ENCODE assay signal across 21 cellular contexts in genomic region chr1:99950486-99950885, GRCh38.
"Had no signal": no experiment of that assay in that cellular context is flagged by ENCODE, and none has a peak within 500 bp of the region (broad histone marks: within the 10 kb centered on the region; RNA-seq: fewer than 3 reads in every experiment).

No MANE protein-coding gene starts in this region.

- H3K36me3 Mint-ChIP-seq: memory B cell; naive B cell; stimulated activated memory B cell treated with anti-CD40 and anti-IgM and Interleukin-4, amounts not matched to agents 10 μg/mL and 1 μg/mL and 100 μg/mL, for 72 hours had no signal

- H3K9me3 Mint-ChIP-seq: memory B cell; nephron; stimulated activated memory B cell treated with anti-CD40 and anti-IgM and Interleukin-4, amounts not matched to agents 10 μg/mL and 1 μg/mL and 100 μg/mL, for 72 hours; stimulated activated naive CD8-positive, alpha-beta T cell treated with anti-CD3 and anti-CD28 coated beads, Interleukin-15, Interleukin-2, amounts not matched to agents 100 ng/mL and 50 ng/mL, for 24 hours had no signal

- ATAC-seq: left cardiac atrium; lower lobe of right lung; psoas muscle; sciatic nerve; stimulated activated memory B cell treated with anti-CD40 and anti-IgM and Interleukin-4, amounts not matched to agents 10 μg/mL and 1 μg/mL and 100 μg/mL, for 72 hours; upper lobe of right lung had no signal

- DNase-seq: colonic mucosa; effector CD4-positive, alpha-beta T cell; foreskin fibroblast; head of caudate nucleus; kidney; left cardiac atrium; left ventricle myocardium inferior; lower lobe of right lung; naive B cell; psoas muscle; spleen; stimulated activated CD4-positive, alpha-beta T cell treated with anti-CD3 and anti-CD28 coated beads, Interleukin-15, amount 100 ng/mL, for 24 hours; stimulated activated CD4-positive, alpha-beta T cell treated with anti-CD3 and anti-CD28 coated beads, Interleukin-1b, Interleukin-23, amount 100 ng/mL, for 48 hours; stimulated activated CD4-positive, alpha-beta T cell treated with anti-CD3 and anti-CD28 coated beads, Interleukin-4, amount 100 ng/mL, for 24 hours; tibial artery; upper lobe of right lung had no signal

- H3K27me3 Mint-ChIP-seq: memory B cell; stimulated activated memory B cell treated with anti-CD40 and anti-IgM and Interleukin-4, amounts not matched to agents 10 μg/mL and 1 μg/mL and 100 μg/mL, for 72 hours; stimulated activated naive CD8-positive, alpha-beta T cell treated with anti-CD3 and anti-CD28 coated beads, Interleukin-15, Interleukin-2, amounts not matched to agents 100 ng/mL and 50 ng/mL, for 24 hours had no signal

- H3K27ac Mint-ChIP-seq: memory B cell; naive B cell; nephron; stimulated activated memory B cell treated with anti-CD40 and anti-IgM and Interleukin-4, amounts not matched to agents 10 μg/mL and 1 μg/mL and 100 μg/mL, for 72 hours; stimulated activated naive CD8-positive, alpha-beta T cell treated with anti-CD3 and anti-CD28 coated beads, Interleukin-15, Interleukin-2, amounts not matched to agents 100 ng/mL and 50 ng/mL, for 24 hours had no signal

- H3K4me1 Mint-ChIP-seq: naive B cell; nephron; stimulated activated memory B cell treated with anti-CD40 and anti-IgM and Interleukin-4, amounts not matched to agents 10 μg/mL and 1 μg/mL and 100 μg/mL, for 72 hours had no signal

- H3K4me3 Mint-ChIP-seq: memory B cell; naive B cell; nephron; stimulated activated memory B cell treated with anti-CD40 and anti-IgM and Interleukin-4, amounts not matched to agents 10 μg/mL and 1 μg/mL and 100 μg/mL, for 72 hours; stimulated activated naive CD8-positive, alpha-beta T cell treated with anti-CD3 and anti-CD28 coated beads, Interleukin-15, Interleukin-2, amounts not matched to agents 100 ng/mL and 50 ng/mL, for 24 hours had no signal
